In the genomic region with DNA sequence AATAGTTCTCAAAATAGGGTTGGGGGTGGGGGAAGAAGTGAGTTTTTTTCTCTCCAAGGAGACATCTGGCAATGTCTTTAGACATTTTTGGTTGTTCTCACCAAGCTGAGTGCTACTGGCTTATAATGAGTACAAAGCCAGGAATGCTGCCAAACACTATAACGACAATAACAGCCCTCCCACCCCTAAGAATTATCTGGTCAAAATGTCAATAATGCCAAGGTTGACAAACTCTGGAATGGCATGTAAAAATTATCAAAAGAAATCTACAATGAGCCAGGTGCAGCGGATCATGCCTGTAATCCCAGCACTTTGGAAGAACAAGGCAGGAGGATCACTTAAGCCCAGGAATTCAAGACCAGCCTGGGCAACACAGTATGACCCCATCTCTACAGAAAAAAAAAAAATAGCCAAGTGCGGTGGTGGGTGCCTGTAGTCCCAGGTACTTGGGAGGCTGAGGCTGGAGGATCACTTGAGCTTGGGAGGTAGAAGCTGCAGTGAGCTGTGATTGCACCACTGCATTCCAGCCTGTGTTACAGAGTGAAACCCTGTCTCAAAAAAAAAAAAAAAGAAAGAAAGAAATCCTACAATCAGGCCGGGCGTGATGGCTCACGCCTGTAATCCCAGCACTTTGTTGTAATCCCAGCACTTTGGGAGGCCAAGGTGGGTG, we compare ENCODE assay signal across 14 cellular contexts. TPM values are rescaled to one million over a fixed set of nuclear protein-coding genes. Genes with fewer than 3 reads are reported as not detected.
DNase-seq lines count a peak whose midpoint lies in the region; ATAC-seq, FAIRE-seq and TF ChIP-seq lines count a peak whose summit lies in the region.
"Had no signal": no experiment of that assay in that cellular context is flagged by ENCODE, and none has a peak within 500 bp of the region (broad histone marks: within the 10 kb centered on the region; RNA-seq: fewer than 3 reads in every experiment).

No MANE protein-coding gene starts in this region.

- no peaks in the 10 kb centered on the region for H3K27me3 ChIP-seq in BLaER1
- H3K27me3 ChIP-seq in DND-41 (ENCODE audit: insufficient read depth, low read length, poor library complexity): no peaks in the 10 kb centered on the region
- H3K27me3 ChIP-seq in astrocyte (ENCODE audit: insufficient read depth, low read length): no peaks in the 10 kb centered on the region
- H3K27me3 ChIP-seq in mesenchymal stem cell (ENCODE audit: control insufficient read depth in 1 of 2, insufficient read depth in 1 of 2, low read length in 2 of 2): no peaks in the 10 kb centered on the region
- H3K27me3 ChIP-seq: BE2C, suprapubic skin had no signal

- no peak overlapping the region for H3K23ac ChIP-seq in mesenchymal stem cell (ENCODE audit: low read length in 2 of 2)

- H4K20me1 ChIP-seq in BLaER1: peaks cover 64% of the 10 kb centered on the region
- peaks cover 11% of the 10 kb centered on the region; the same call in 1 of the 2 replicates for H4K20me1 ChIP-seq in DND-41 (ENCODE audit: insufficient read depth, low read length)
- H4K20me1 ChIP-seq in astrocyte (ENCODE audit: insufficient read depth, low read length): peaks cover 33% of the 10 kb centered on the region

- H3K4me3 Mint-ChIP-seq in astrocyte (ENCODE audit: unreplicated experiment): no peak overlapping the region

- no peak overlapping the region for H2BK5ac ChIP-seq in mesenchymal stem cell (ENCODE audit: low read depth, low read length, poor library complexity, severe bottlenecking)

- TF ChIP-seq POLR2A in GM18505 (IDR thresholded peaks at IDR 0.05; ENCODE audit: borderline replicate concordance, extremely low read depth, insufficient read depth, insufficient read length): no peak

- H3K79me2 ChIP-seq in DND-41 (ENCODE audit: insufficient read depth, low read length): peaks cover 85% of the 10 kb centered on the region
- H3K79me2 ChIP-seq in astrocyte (ENCODE audit: insufficient read depth, low read length): peaks cover 73% of the 10 kb centered on the region

- TF ChIP-seq CTCF in DND-41 (IDR thresholded peaks at IDR 0.05; ENCODE audit: borderline replicate concordance, extremely low read depth, low read length, poor library complexity, severe bottlenecking) (no peak), astrocyte (IDR thresholded peaks at IDR 0.05; ENCODE audit: insufficient read depth, low read depth, low read length) (no peak)

- no peak for ATAC-seq in DND-41 (ENCODE audit: insufficient read depth, low read depth)
- ATAC-seq in GM18505 (IDR thresholded peaks at IDR 0.05; ENCODE audit: unreplicated experiment): no peak
- ATAC-seq in SK-N-SH treated with all-trans-retinoic acid at 6 μM for 48 hours: no peak

- H2AFZ ChIP-seq in DND-41 (ENCODE audit: low read depth, low read length): no peak overlapping the region
- no peak overlapping the region for H2AFZ ChIP-seq in astrocyte (ENCODE audit: low read depth, low read length)
- H2AFZ ChIP-seq in mesenchymal stem cell (ENCODE audit: low read depth, low read length): no peak overlapping the region

- no peak overlapping the region for H2BK15ac ChIP-seq in mesenchymal stem cell (ENCODE audit: low read depth, poor library complexity, severe bottlenecking)

- peak overlapping the region; percentile 77 for H3K27ac Mint-ChIP-seq in astrocyte (ENCODE audit: unreplicated experiment)
- H3K27ac Mint-ChIP-seq: T-helper 1 cell treated with Interleukin-12 subunit alpha and Interleukin-12 subunit beta and Interleukin-4 antibody, amounts not matched to agents 30 μg/mL and 1 μg/mL, for 36 hours had no signal

- H3K4ac ChIP-seq in mesenchymal stem cell (ENCODE audit: low read depth in 1 of 2, low read length in 2 of 2): no peak overlapping the region

- FAIRE-seq in astrocyte (lab: Jason Lieb, UNC): no peak
- no peak for FAIRE-seq in GM19239 (lab: Jason Lieb, UNC)

- H3K4me3 ChIP-seq in BLaER1: no peak overlapping the region
- H3K4me3 ChIP-seq in DND-41 (ENCODE audit: low read depth in 1 of 2, low read length in 2 of 2): no peak overlapping the region
- no peak overlapping the region for H3K4me3 ChIP-seq in astrocyte (ENCODE audit: insufficient read depth, low read depth, low read length)
- no peak overlapping the region for H3K4me3 ChIP-seq in mesenchymal stem cell (ENCODE audit: insufficient read depth in 1 of 2, low read depth in 1 of 2, low read length in 2 of 2)
- H3K4me3 ChIP-seq: suprapubic skin had no signal

- H3K79me1 ChIP-seq in mesenchymal stem cell (replicated peaks; ENCODE audit: low read length, poor library complexity, severe bottlenecking): peaks cover 13% of the 10 kb centered on the region

- H3K18ac ChIP-seq in mesenchymal stem cell (ENCODE audit: low read depth in 1 of 2, low read length in 2 of 2): no peak overlapping the region

- H3K36me3 Mint-ChIP-seq in astrocyte (ENCODE audit: low read depth, unreplicated experiment): no peaks in the 10 kb centered on the region

- no peak overlapping the region for H2BK12ac ChIP-seq in mesenchymal stem cell (ENCODE audit: low read length in 2 of 2)

- H3K4me2 ChIP-seq in BLaER1 (peak overlapping the region; percentile 14; the same call in 1 of the 2 replicates), DND-41 (ENCODE audit: insufficient read depth, low read length) (peak overlapping the region; percentile 79; the same call in 1 of the 2 replicates), astrocyte (ENCODE audit: low read length) (no peak overlapping the region), mesenchymal stem cell (ENCODE audit: low read length, poor library complexity, severe bottlenecking) (no peak overlapping the region)

- no peak overlapping the region for H2BK120ac ChIP-seq in mesenchymal stem cell (ENCODE audit: low read depth, low read length)

- 94% methylated on average over 6 of the region's 6 CpGs for WGBS in mesenchymal stem cell

- H2AK5ac ChIP-seq in mesenchymal stem cell (ENCODE audit: low read length, severe bottlenecking): peak overlapping the region; percentile 29

- H3K9me3 ChIP-seq in BLaER1 (no peaks in the 10 kb centered on the region), DND-41 (ENCODE audit: insufficient read depth, low read length, severe bottlenecking) (no peaks in the 10 kb centered on the region), astrocyte (ENCODE audit: insufficient read depth, low read depth, low read length) (no peaks in the 10 kb centered on the region), mesenchymal stem cell (ENCODE audit: control insufficient read depth, low read length) (no peaks in the 10 kb centered on the region)
- H3K9me3 ChIP-seq: BE2C, suprapubic skin had no signal

- H4K8ac ChIP-seq in mesenchymal stem cell (ENCODE audit: low read length): peak overlapping the region; percentile 28

- H3K14ac ChIP-seq in mesenchymal stem cell (ENCODE audit: low read length in 2 of 2): no peak overlapping the region

- H3K9ac ChIP-seq in BLaER1: no peak overlapping the region
- H3K9ac ChIP-seq in DND-41 (ENCODE audit: low read depth, low read length): no peak overlapping the region
- H3K9ac ChIP-seq in astrocyte (ENCODE audit: low read length): no peak overlapping the region
- H3K9ac ChIP-seq in mesenchymal stem cell (ENCODE audit: low read length): peak overlapping the region; percentile 33

- DNase-seq in DND-41 (no peak), astrocyte (ENCODE audit: low read depth) (no peak), mesenchymal stem cell (peak; percentile 8), GM19239 (ENCODE audit: insufficient read length, low spot score) (no peak)
- DNase-seq: amygdala, BE2C, NCI-H1417 treated with DMSO at 0.1 percent for 48 hours, NCI-H226 had no signal

- H3K4me1 Mint-ChIP-seq in astrocyte (ENCODE audit: low read depth, unreplicated experiment): peaks cover 18% of the 10 kb centered on the region

- H3K9me3 Mint-ChIP-seq in astrocyte (ENCODE audit: unreplicated experiment): no peaks in the 10 kb centered on the region
- H3K9me3 Mint-ChIP-seq: dendritic cell treated with granulocyte-macrophage colony-stimulating factor and Interleukin-4, amounts not matched to agents 40 ng/mL and 50 ng/mL, for 4 days; T-helper 1 cell treated with Interleukin-12 subunit alpha and Interleukin-12 subunit beta and Interleukin-4 antibody, amounts not matched to agents 30 μg/mL and 1 μg/mL, for 36 hours had no signal

- H4K91ac ChIP-seq in mesenchymal stem cell (ENCODE audit: low read length): no peak overlapping the region

- H3K4me1 ChIP-seq in BLaER1 (peaks cover 31% of the 10 kb centered on the region), DND-41 (ENCODE audit: insufficient read depth, low read length) (peaks cover 35% of the 10 kb centered on the region), astrocyte (ENCODE audit: insufficient read depth, low read length) (peaks cover 10% of the 10 kb centered on the region), mesenchymal stem cell (ENCODE audit: control insufficient read depth, insufficient read depth, low read depth, low read length) (peaks cover 6% of the 10 kb centered on the region)
- H3K4me1 ChIP-seq: BE2C had no signal

- no peaks in the 10 kb centered on the region for H3K27me3 Mint-ChIP-seq in astrocyte (ENCODE audit: low read depth, unreplicated experiment)
- H3K27me3 Mint-ChIP-seq: dendritic cell treated with granulocyte-macrophage colony-stimulating factor and Interleukin-4, amounts not matched to agents 40 ng/mL and 50 ng/mL, for 4 days had no signal

- H3K27ac ChIP-seq in BLaER1 (no peak overlapping the region), DND-41 (ENCODE audit: low read length) (no peak overlapping the region), astrocyte (ENCODE audit: low read depth, low read length) (no peak overlapping the region), mesenchymal stem cell (ENCODE audit: low read length, poor library complexity, severe bottlenecking) (no peak overlapping the region)
- H3K27ac ChIP-seq: suprapubic skin had no signal

- H3K36me3 ChIP-seq in BLaER1: peaks cover 51% of the 10 kb centered on the region
- peaks cover 43% of the 10 kb centered on the region for H3K36me3 ChIP-seq in DND-41 (ENCODE audit: insufficient read depth, low read length)
- H3K36me3 ChIP-seq in astrocyte (ENCODE audit: insufficient read depth, low read length): peaks cover 27% of the 10 kb centered on the region
- H3K36me3 ChIP-seq in mesenchymal stem cell (ENCODE audit: control insufficient read depth in 1 of 2, insufficient read depth in 2 of 2, low read depth in 1 of 2, low read length in 2 of 2): peaks cover 0 to 31% of the 10 kb centered on the region in 2 experiments

TF ChIP-seq in SK-N-SH treated with all-trans-retinoic acid at 6 μM for 48 hours, 23 proteins besides CTCF, POLR2A, EP300 and RAD21 (continues in another document):
- no peak for TF ChIP-seq BACH2 (CRISPR knock-in tag; IDR thresholded peaks at IDR 0.05; ENCODE audit: borderline replicate concordance)

RNA-seq across cellular contexts. Expression of a gene that starts 2.5 kb away (rescaled TPM):
- total RNA-seq in astrocyte: 127 and 139 TPM in 2 replicates
- polyA plus RNA-seq in mesenchymal stem cell (2013, experiment 1 of 2): 306 TPM
- 317 TPM for polyA plus RNA-seq in mesenchymal stem cell (2013, experiment 2 of 2)

RNA-seq across cellular contexts. Expression of a gene that starts 2.5 kb away (rescaled TPM):
- total RNA-seq in astrocyte: 22.6 and 23.6 TPM in 2 replicates
- 11.7 TPM for polyA plus RNA-seq in mesenchymal stem cell (2013, experiment 1 of 2)
- polyA plus RNA-seq in mesenchymal stem cell (2013, experiment 2 of 2): 13.0 TPM

Comparison
In these comparisons a context has a peak if more than half of its experiments do, and no peak if none do; other contexts are left out.
1. H3K4me2 ChIP-seq: peak in BLaER1 (single experiment) and DND-41 (single experiment); none in astrocyte (single experiment) and mesenchymal stem cell (single experiment).